Comparison of ENCODE assay signal across 1 cellular context in genomic region chr6:162727347-162728176, GRCh38.
TF ChIP-seq lines count a peak whose summit lies in the region.

Gene PACRG, plus strand, starts transcription at chr6:162727974.
Gene PRKN, minus strand, starts transcription at chr6:162727766.

TF ChIP-seq in HepG2, 621 proteins besides CTCF, POLR2A, EP300 and RAD21 (continued from another document and continues in another):
- TF ChIP-seq ZNF263 (CRISPR knock-in tag; IDR thresholded peaks at IDR 0.05) (peak; percentile 64), ZNF557 (CRISPR knock-in tag; IDR thresholded peaks at IDR 0.05) (0 out of 2 replicates have a peak, but pooled peaks have one; percentile 27), NFKBIZ (CRISPR knock-in tag; IDR thresholded peaks at IDR 0.05) (no peak), ZNF674 (CRISPR knock-in tag; IDR thresholded peaks at IDR 0.05; ENCODE audit: low read depth) (no peak), MAFG (CRISPR knock-in tag; IDR thresholded peaks at IDR 0.05) (no peak), ZNF777 (CRISPR knock-in tag; IDR thresholded peaks at IDR 0.05) (peak; percentile 94), ZNF550 (CRISPR knock-in tag; IDR thresholded peaks at IDR 0.05; ENCODE audit: borderline replicate concordance) (0 out of 2 replicates have a peak, but pooled peaks have one; percentile 61), KMT2A (CRISPR knock-in tag; IDR thresholded peaks at IDR 0.05) (no peak), PHB2 (IDR thresholded peaks at IDR 0.05; ENCODE audit: partially characterized antibody) (no peak), ZBTB39 (CRISPR knock-in tag; IDR thresholded peaks at IDR 0.05) (no peak), ZFP91 (CRISPR knock-in tag; IDR thresholded peaks at IDR 0.05; ENCODE audit: borderline replicate concordance) (peak; percentile 87; the same call in 1 of the 2 replicates), HIC2 (CRISPR knock-in tag; IDR thresholded peaks at IDR 0.05; ENCODE audit: low read depth) (peak; percentile 48; the same call in 1 of the 2 replicates), GTF2F1 (IDR thresholded peaks at IDR 0.05; ENCODE audit: low read length) (no peak), MAZ (IDR thresholded peaks at IDR 0.05; ENCODE audit: borderline replicate concordance, low read depth, low read length) (peak; percentile 99), MAZ (CRISPR knock-in tag; IDR thresholded peaks at IDR 0.05; ENCODE audit: low read depth) (peak; percentile 97), E2F2 (CRISPR knock-in tag; IDR thresholded peaks at IDR 0.05; ENCODE audit: borderline replicate concordance) (no peak), ONECUT2 (CRISPR knock-in tag; IDR thresholded peaks at IDR 0.05) (no peak), HCFC1 (IDR thresholded peaks at IDR 0.05; ENCODE audit: low read depth, low read length) (peak; percentile 94), RFXAP (CRISPR knock-in tag; IDR thresholded peaks at IDR 0.05; ENCODE audit: borderline replicate concordance) (peak; percentile 72; the same call in 1 of the 2 replicates), ZNF597 (CRISPR knock-in tag; IDR thresholded peaks at IDR 0.05) (no peak), ZNF572 (CRISPR knock-in tag; IDR thresholded peaks at IDR 0.05) (0 out of 2 replicates have a peak, but pooled peaks have one; percentile 55), ZFX (CRISPR knock-in tag; IDR thresholded peaks at IDR 0.05; ENCODE audit: low read depth) (peak; percentile 94), ZNF720 (CRISPR knock-in tag; IDR thresholded peaks at IDR 0.05) (no peak), ZNF773 (CRISPR knock-in tag; IDR thresholded peaks at IDR 0.05; ENCODE audit: borderline replicate concordance) (peak; percentile 82; the same call in 1 of the 2 replicates), NBN (conservative IDR thresholded peaks at IDR 0.05) (no peak), E2F1 (CRISPR knock-in tag; IDR thresholded peaks at IDR 0.05) (peak; percentile 54; the same call in 1 of the 2 replicates), SP4 (CRISPR knock-in tag; IDR thresholded peaks at IDR 0.05) (peak; percentile 90), ARID2 (CRISPR knock-in tag; IDR thresholded peaks at IDR 0.05; ENCODE audit: borderline replicate concordance) (0 out of 2 replicates have a peak, but pooled peaks have one; percentile 59), ZNF552 (CRISPR knock-in tag; IDR thresholded peaks at IDR 0.05; ENCODE audit: borderline replicate concordance) (0 out of 2 replicates have a peak, but pooled peaks have one; percentile 22), KDM3A (CRISPR knock-in tag; IDR thresholded peaks at IDR 0.05; ENCODE audit: low read depth) (no peak), SP140L (CRISPR knock-in tag; IDR thresholded peaks at IDR 0.05; ENCODE audit: borderline replicate concordance) (no peak), REST (IDR thresholded peaks at IDR 0.05; ENCODE audit: borderline replicate concordance in 1 of 2, low read depth in 1 of 2, low read length in 2 of 2) (peak; percentile 3 to 83; a peak in 3 of 4 replicates), PPARG (CRISPR knock-in tag; conservative IDR thresholded peaks at IDR 0.05) (peak; percentile 39; the same call in 1 of the 2 replicates), ELF4 (CRISPR knock-in tag; IDR thresholded peaks at IDR 0.05; ENCODE audit: borderline replicate concordance) (peak; percentile 60; the same call in 1 of the 2 replicates), ATF1 (CRISPR knock-in tag; IDR thresholded peaks at IDR 0.05) (peak; percentile 87), ZNF510 (CRISPR knock-in tag; IDR thresholded peaks at IDR 0.05; ENCODE audit: low read depth) (peak; percentile 91; the same call in 1 of the 2 replicates), NR2F6 (IDR thresholded peaks at IDR 0.05) (no peak), NR2F6 (CRISPR knock-in tag; IDR thresholded peaks at IDR 0.05) (no peak), ZNF704 (CRISPR knock-in tag; IDR thresholded peaks at IDR 0.05; ENCODE audit: borderline replicate concordance) (no peak; the same call in 1 of the 2 replicates), MIXL1 (CRISPR knock-in tag; IDR thresholded peaks at IDR 0.05) (no peak), GATAD2A (CRISPR knock-in tag; IDR thresholded peaks at IDR 0.05) (peak; percentile 45; the same call in 1 of the 2 replicates), PAF1 (CRISPR knock-in tag; IDR thresholded peaks at IDR 0.05) (no peak), SPEN (CRISPR knock-in tag; IDR thresholded peaks at IDR 0.05; ENCODE audit: low read depth) (peak; percentile 76), ELF3 (CRISPR knock-in tag; IDR thresholded peaks at IDR 0.05) (peak; percentile 87), HNRNPH1 (optimal IDR thresholded peaks at IDR 0.05; ENCODE audit: low read depth, low read length) (no peak), SP5 (CRISPR knock-in tag; IDR thresholded peaks at IDR 0.05; ENCODE audit: borderline replicate concordance, low read depth) (peak; percentile 79), BRF2 (CRISPR knock-in tag; IDR thresholded peaks at IDR 0.05) (0 out of 2 replicates have a peak, but pooled peaks have one; percentile 24), ZNF503 (CRISPR knock-in tag; IDR thresholded peaks at IDR 0.05) (peak; percentile 52; the same call in 1 of the 2 replicates)
